26 cellular contexts compared by ENCODE assay signal in genomic region chr2:149720615-149721014, GRCh38.
"Had no signal": no experiment of that assay in that cellular context is flagged by ENCODE, and none has a peak within 500 bp of the region (broad histone marks: within the 10 kb centered on the region; RNA-seq: fewer than 3 reads in every experiment).

No MANE protein-coding gene starts in this region.

- H3K4me3 Mint-ChIP-seq: activated CD4-positive, alpha-beta T cell treated with anti-CD3 and anti-CD28 coated beads for 36 hours; activated CD8-positive, alpha-beta memory T cell treated with anti-CD3 and anti-CD28 coated beads, Interleukin-2, amount 10 ng/mL, durations not matched to agents 7 days and 5 days; activated CD8-positive, alpha-beta T cell treated with anti-CD3 and anti-CD28 coated beads, Interleukin-2, amount 10 ng/mL, durations not matched to agents 7 days and 5 days; activated T-cell treated with anti-CD3 and anti-CD28 coated beads, Interleukin-2, amount 50 U/mL, for 72 hours; immature natural killer cell; natural killer cell; stimulated activated effector memory CD8-positive, alpha-beta T cell treated with anti-CD3 and anti-CD28 coated beads, Interleukin-12 subunit alpha, Interleukin-12 subunit beta, amount 100 ng/mL, for 72 hours; stimulated activated naive CD8-positive, alpha-beta T cell treated with anti-CD3 and anti-CD28 coated beads, Interleukin-15, Interleukin-2, amounts not matched to agents 100 ng/mL and 50 ng/mL, for 24 hours; type B pancreatic cell had no signal

- H3K4me1 Mint-ChIP-seq: activated CD4-positive, alpha-beta T cell treated with anti-CD3 and anti-CD28 coated beads for 36 hours; activated CD8-positive, alpha-beta memory T cell treated with anti-CD3 and anti-CD28 coated beads, Interleukin-2, amount 10 ng/mL, durations not matched to agents 7 days and 5 days; immature natural killer cell; natural killer cell; stimulated activated effector memory CD8-positive, alpha-beta T cell treated with anti-CD3 and anti-CD28 coated beads, Interleukin-12 subunit alpha, Interleukin-12 subunit beta, amount 100 ng/mL, for 72 hours had no signal

- H3K9me3 ChIP-seq: breast epithelium, gastroesophageal sphincter, lower lobe of right lung, ovary, sigmoid colon, uterus had no signal

- H3K27ac Mint-ChIP-seq: activated CD4-positive, alpha-beta T cell treated with anti-CD3 and anti-CD28 coated beads for 36 hours; activated CD8-positive, alpha-beta memory T cell treated with anti-CD3 and anti-CD28 coated beads, Interleukin-2, amount 10 ng/mL, durations not matched to agents 7 days and 5 days; activated CD8-positive, alpha-beta T cell treated with anti-CD3 and anti-CD28 coated beads, Interleukin-2, amount 10 ng/mL, durations not matched to agents 7 days and 5 days; activated naive CD4-positive, alpha-beta T cell treated with anti-CD3 and anti-CD28 coated beads, Interleukin-2, amount 50 U/mL, for 72 hours; activated T-cell treated with anti-CD3 and anti-CD28 coated beads, Interleukin-2, amount 50 U/mL, for 72 hours; immature natural killer cell; natural killer cell; progenitor cell of endocrine pancreas; stimulated activated effector memory CD8-positive, alpha-beta T cell treated with anti-CD3 and anti-CD28 coated beads, Interleukin-12 subunit alpha, Interleukin-12 subunit beta, amount 100 ng/mL, for 72 hours; stimulated activated naive CD8-positive, alpha-beta T cell treated with anti-CD3 and anti-CD28 coated beads, Interleukin-15, Interleukin-2, amounts not matched to agents 100 ng/mL and 50 ng/mL, for 24 hours; type B pancreatic cell had no signal

- H3K36me3 Mint-ChIP-seq: activated CD8-positive, alpha-beta memory T cell treated with anti-CD3 and anti-CD28 coated beads, Interleukin-2, amount 10 ng/mL, durations not matched to agents 7 days and 5 days; activated naive CD4-positive, alpha-beta T cell treated with anti-CD3 and anti-CD28 coated beads, Interleukin-2, amount 50 U/mL, for 72 hours; immature natural killer cell; natural killer cell; stimulated activated effector memory CD8-positive, alpha-beta T cell treated with anti-CD3 and anti-CD28 coated beads, Interleukin-12 subunit alpha, Interleukin-12 subunit beta, amount 100 ng/mL, for 72 hours; type B pancreatic cell had no signal

- H3K36me3 ChIP-seq: breast epithelium, gastroesophageal sphincter, lower lobe of right lung, ovary, sigmoid colon, uterus had no signal

- H3K9me3 Mint-ChIP-seq: activated T-cell treated with anti-CD3 and anti-CD28 coated beads, Interleukin-2, amount 50 U/mL, for 72 hours; stimulated activated naive CD8-positive, alpha-beta T cell treated with anti-CD3 and anti-CD28 coated beads, Interleukin-15, Interleukin-2, amounts not matched to agents 100 ng/mL and 50 ng/mL, for 24 hours; type B pancreatic cell had no signal

- H3K4me1 ChIP-seq: breast epithelium, gastroesophageal sphincter, lower lobe of right lung, sigmoid colon, uterus had no signal

- H3K27me3 Mint-ChIP-seq: activated CD8-positive, alpha-beta memory T cell treated with anti-CD3 and anti-CD28 coated beads, Interleukin-2, amount 10 ng/mL, durations not matched to agents 7 days and 5 days; progenitor cell of endocrine pancreas; stimulated activated naive CD8-positive, alpha-beta T cell treated with anti-CD3 and anti-CD28 coated beads, Interleukin-15, Interleukin-2, amounts not matched to agents 100 ng/mL and 50 ng/mL, for 24 hours had no signal

- DNase-seq: activated CD4-positive, alpha-beta T cell treated with anti-CD3 and anti-CD28 coated beads for 36 hours; activated CD4-positive, CD25-positive, alpha-beta regulatory T cell; activated CD8-positive, alpha-beta memory T cell treated with anti-CD3 and anti-CD28 coated beads, Interleukin-2, amount 10 ng/mL, durations not matched to agents 7 days and 5 days; activated CD8-positive, alpha-beta T cell treated with anti-CD3 and anti-CD28 coated beads, Interleukin-2, amount 10 ng/mL, durations not matched to agents 7 days and 5 days; activated naive CD4-positive, alpha-beta T cell; activated T-cell treated with anti-CD3 and anti-CD28 coated beads, Interleukin-2, amount 50 U/mL, for 72 hours; central memory CD4-positive, alpha-beta T cell; hypothalamus; immature natural killer cell; kidney; lower lobe of right lung; mesenchymal stem cell; natural killer cell; ovary; sigmoid colon; small intestine; stimulated activated CD4-positive, alpha-beta T cell treated with anti-CD3 and anti-CD28 coated beads, Interleukin-4, amount 100 ng/mL, for 24 hours; uterus had no signal

- H3K4me3 ChIP-seq: breast epithelium, gastroesophageal sphincter, lower lobe of right lung, ovary, sigmoid colon, uterus had no signal

- ATAC-seq: activated CD4-positive, alpha-beta T cell treated with anti-CD3 and anti-CD28 coated beads for 36 hours; activated CD8-positive, alpha-beta memory T cell treated with anti-CD3 and anti-CD28 coated beads, Interleukin-2, amount 10 ng/mL, durations not matched to agents 7 days and 5 days; activated CD8-positive, alpha-beta T cell treated with anti-CD3 and anti-CD28 coated beads, Interleukin-2, amount 10 ng/mL, durations not matched to agents 7 days and 5 days; activated naive CD4-positive, alpha-beta T cell treated with anti-CD3 and anti-CD28 coated beads, Interleukin-2, amount 50 U/mL, for 72 hours; activated T-cell treated with anti-CD3 and anti-CD28 coated beads, Interleukin-2, amount 50 U/mL, for 72 hours; esophagus mucosa; gastroesophageal sphincter; lower lobe of right lung; natural killer cell; stimulated activated effector memory CD8-positive, alpha-beta T cell treated with anti-CD3 and anti-CD28 coated beads, Interleukin-12 subunit alpha, Interleukin-12 subunit beta, amount 100 ng/mL, for 72 hours had no signal
